Comparison of ENCODE assay signal across 8 cellular contexts in genomic region chr1:37553927-37554808, GRCh38. TPM values are rescaled to one million over a fixed set of nuclear protein-coding genes. Genes with fewer than 3 reads are reported as not detected.
DNase-seq lines count a peak whose midpoint lies in the region; ATAC-seq and TF ChIP-seq lines count a peak whose summit lies in the region.

Gene SNIP1, minus strand, starts transcription at chr1:37554293. Its CDS starts 64 bp downstream, at chr1:37554229.

- H3K4me3 ChIP-seq in BLaER1: peak within 1 kb of the TSS; percentile 89
- peak within 1 kb of the TSS; percentile 91 for H3K4me3 ChIP-seq in ectodermal cell (ENCODE audit: insufficient read depth, low read depth, low read length)
- peak within 1 kb of the TSS; percentile 96 for H3K4me3 ChIP-seq in lower lobe of right lung

- H3K9me3 ChIP-seq in BLaER1 (0 out of 2 replicates have a peak, but pooled peaks cover 3% of the 10 kb centered on the region), ectodermal cell (ENCODE audit: control insufficient read depth, low read length) (no peaks in the 10 kb centered on the region), lower lobe of right lung (no peaks in the 10 kb centered on the region)

- H3K4me1 ChIP-seq in BLaER1: peaks cover 29% of the 10 kb centered on the region
- H3K4me1 ChIP-seq in ectodermal cell (ENCODE audit: control insufficient read depth, insufficient read depth, low read length): peaks cover 7% of the 10 kb centered on the region
- H3K4me1 ChIP-seq in lower lobe of right lung: peaks cover 43% of the 10 kb centered on the region

- peak; percentile 75 for ATAC-seq in GM19397 (IDR thresholded peaks at IDR 0.05; ENCODE audit: unreplicated experiment)
- ATAC-seq in activated CD8-positive, alpha-beta T cell treated with anti-CD3 and anti-CD28 coated beads, Interleukin-2, amount 10 ng/mL, durations not matched to agents 7 days and 5 days: peak; percentile 87
- peak; percentile 93 to 94 for ATAC-seq in lower lobe of right lung

- H3K4me2 ChIP-seq in BLaER1: peak within 1 kb of the TSS; percentile 91

- H4K20me1 ChIP-seq in BLaER1: peaks cover 48% of the 10 kb centered on the region

- H3K4me1 Mint-ChIP-seq in activated CD8-positive, alpha-beta T cell treated with anti-CD3 and anti-CD28 coated beads, Interleukin-2, amount 10 ng/mL, durations not matched to agents 7 days and 5 days (ENCODE audit: low read depth): peaks cover 54% of the 10 kb centered on the region

- H3K27ac ChIP-seq in BLaER1: peak within 1 kb of the TSS; percentile 87
- H3K27ac ChIP-seq in ectodermal cell (ENCODE audit: insufficient read depth, low read depth, low read length, poor library complexity, severe bottlenecking): peak within 1 kb of the TSS; percentile 65
- peak within 1 kb of the TSS; percentile 96 for H3K27ac ChIP-seq in lower lobe of right lung

- peak within 1 kb of the TSS; percentile 85 for H3K4me3 Mint-ChIP-seq in activated CD8-positive, alpha-beta T cell treated with anti-CD3 and anti-CD28 coated beads, Interleukin-2, amount 10 ng/mL, durations not matched to agents 7 days and 5 days

- H3K36me3 ChIP-seq in BLaER1 (peaks cover 36% of the 10 kb centered on the region), ectodermal cell (ENCODE audit: control insufficient read depth, insufficient read depth, low read length) (no peaks in the 10 kb centered on the region), lower lobe of right lung (peaks cover 30% of the 10 kb centered on the region)

- peak within 1 kb of the TSS; percentile 94 for H3K27ac Mint-ChIP-seq in activated CD8-positive, alpha-beta T cell treated with anti-CD3 and anti-CD28 coated beads, Interleukin-2, amount 10 ng/mL, durations not matched to agents 7 days and 5 days

- DNase-seq in HS-5 (ENCODE audit: low read depth) (peak; percentile 58), NK-92 (lab: John Stamatoyannopoulos, UW; ENCODE audit: unreplicated experiment) (peak; percentile 52), lower lobe of right lung (peak; percentile 91)
- peak; percentile 95 for DNase-seq in activated CD8-positive, alpha-beta T cell treated with anti-CD3 and anti-CD28 coated beads, Interleukin-2, amount 10 ng/mL, durations not matched to agents 7 days and 5 days
- DNase-seq in stimulated activated CD4-positive, alpha-beta T cell treated with anti-CD3 and anti-CD28 coated beads, TNF-alpha, amount 100 ng/mL, for 1 hour (ENCODE audit: low read depth in 3 of 3, low spot score in 1 of 3): peak; percentile 70 to 76 (median 71)

- 14 to 15% methylated on average over 54 of the region's 54 CpGs for WGBS in ectodermal cell, 2 experiments

- intact Hi-C loops in lower lobe of right lung (cut with DNase I): no loop called here

- H3K27me3 Mint-ChIP-seq in activated CD8-positive, alpha-beta T cell treated with anti-CD3 and anti-CD28 coated beads, Interleukin-2, amount 10 ng/mL, durations not matched to agents 7 days and 5 days (ENCODE audit: low read depth): peaks cover 2% of the 10 kb centered on the region

- H3K9me3 Mint-ChIP-seq in activated CD8-positive, alpha-beta T cell treated with anti-CD3 and anti-CD28 coated beads, Interleukin-2, amount 10 ng/mL, durations not matched to agents 7 days and 5 days (ENCODE audit: insufficient read depth): no peaks in the 10 kb centered on the region

- peaks cover 33% of the 10 kb centered on the region for H3K36me3 Mint-ChIP-seq in activated CD8-positive, alpha-beta T cell treated with anti-CD3 and anti-CD28 coated beads, Interleukin-2, amount 10 ng/mL, durations not matched to agents 7 days and 5 days (ENCODE audit: low read depth)

- H3K27me3 ChIP-seq in BLaER1 (no peaks in the 10 kb centered on the region), ectodermal cell (ENCODE audit: control insufficient read depth, insufficient read depth, low read length, poor library complexity, severe bottlenecking) (no peaks in the 10 kb centered on the region), lower lobe of right lung (ENCODE audit: low read depth) (no peaks in the 10 kb centered on the region)

- H3K9ac ChIP-seq in BLaER1: peak within 1 kb of the TSS; percentile 92

- TF ChIP-seq CTCF in lower lobe of right lung (IDR thresholded peaks at IDR 0.05): no peak

- CTCF ChIA-PET in activated CD8-positive, alpha-beta T cell treated with anti-CD3 and anti-CD28 coated beads, Interleukin-2, amount 10 ng/mL, durations not matched to agents 7 days and 5 days (lab: Charles Lee): interaction anchor here (1.0 to 2.5 kb wide), 4 partner anchors 40 to 128 kb away, joined by 3 to 13 read pairs (median 6); partner anchors contain the start of gene MEAF6

- POLR2A ChIA-PET in activated CD8-positive, alpha-beta T cell treated with anti-CD3 and anti-CD28 coated beads, Interleukin-2, amount 10 ng/mL, durations not matched to agents 7 days and 5 days (lab: Charles Lee): interaction anchor here (0.6 to 2.4 kb wide), 9 partner anchors 11 to 82 kb away, joined by 3 to 11 read pairs (median 4); partner anchors contain the start of genes MEAF6 and ZC3H12A

RNA-seq across cellular contexts. Expression of gene SNIP1, which starts in this region (rescaled TPM):
- 10 to 100 TPM; 24.1 to 27.7 TPM for total RNA-seq in activated CD8-positive, alpha-beta T cell treated with anti-CD3 and anti-CD28 coated beads, Interleukin-2, amount 10 ng/mL, durations not matched to agents 7 days and 5 days
- 19.5 TPM for polyA plus RNA-seq in ectodermal cell (2013, experiment 1 of 4)
- polyA plus RNA-seq in ectodermal cell (2013, experiment 2 of 4): 15.2 TPM
- 10.1 TPM for polyA plus RNA-seq in ectodermal cell (2013, experiment 3 of 4)
- 13.1 TPM for polyA plus RNA-seq in ectodermal cell (2013, experiment 4 of 4)
- 13.9 TPM for total RNA-seq in lower lobe of right lung

Comparison
In these comparisons a context has a peak if more than half of its experiments do, and no peak if none do; other contexts are left out.
1. Peak in every context shown above with its lines: DNase-seq, ATAC-seq, H3K4me3 ChIP-seq and H3K27ac ChIP-seq.